1 cellular context compared by ENCODE assay signal in genomic region chr2:127564429-127565260, GRCh38.
TF ChIP-seq lines count a peak whose summit lies in the region.

No MANE protein-coding gene starts in this region.

TF ChIP-seq in K562, 482 proteins besides CTCF, POLR2A, EP300 and RAD21:
- TF ChIP-seq UBTF (IDR thresholded peaks at IDR 0.05; ENCODE audit: borderline replicate concordance in 1 of 2, low read depth in 2 of 2, low read length in 2 of 2) (no peak), NCOA6 (IDR thresholded peaks at IDR 0.05) (no peak), ZNF354B (CRISPR knock-in tag; IDR thresholded peaks at IDR 0.05) (no peak), ZNF347 (CRISPR knock-in tag; IDR thresholded peaks at IDR 0.05; ENCODE audit: low read depth) (no peak), CHD4 (IDR thresholded peaks at IDR 0.05; ENCODE audit: insufficient read depth, insufficient replicate concordance, low read depth, low read length, poor library complexity, severe bottlenecking) (no peak), NR2C2 (CRISPR knock-in tag; IDR thresholded peaks at IDR 0.05) (no peak), NR2C2 (tag; IDR thresholded peaks at IDR 0.05) (peak; percentile 48; the same call in 1 of the 2 replicates), HMGXB4 (CRISPR knock-in tag; IDR thresholded peaks at IDR 0.05) (no peak), ZNF41 (CRISPR knock-in tag; conservative IDR thresholded peaks at IDR 0.05) (no peak), ZNF445 (CRISPR knock-in tag; IDR thresholded peaks at IDR 0.05; ENCODE audit: low read depth) (no peak), NR2C1 (IDR thresholded peaks at IDR 0.05) (0 out of 2 replicates have a peak, but pooled peaks have one; percentile 33), NR2C1 (tag; IDR thresholded peaks at IDR 0.05) (peak; percentile 64; the same call in 1 of the 2 replicates)
